8 cellular contexts compared by ENCODE assay signal in genomic region chr14:22955702-22956575, GRCh38. TPM values are rescaled to one million over a fixed set of nuclear protein-coding genes. Genes with fewer than 3 reads are reported as not detected.
DNase-seq lines count a peak whose midpoint lies in the region; ATAC-seq and TF ChIP-seq lines count a peak whose summit lies in the region.

No MANE protein-coding gene starts in this region.

- H3K9me3 Mint-ChIP-seq in H9 = no peaks in the 10 kb centered on the region
- H3K9me3 Mint-ChIP-seq in activated CD4-positive, alpha-beta memory T cell treated with anti-CD3 and anti-CD28 coated beads, Interleukin-2, amount 10 ng/mL, durations not matched to agents 7 days and 5 days = no peaks in the 10 kb centered on the region

- H3K27ac Mint-ChIP-seq in H9 = peak overlapping the region; percentile 93 to 97 (median 97); a peak in 5 of 7 replicates
- H3K27ac Mint-ChIP-seq in activated CD4-positive, alpha-beta memory T cell treated with anti-CD3 and anti-CD28 coated beads, Interleukin-2, amount 10 ng/mL, durations not matched to agents 7 days and 5 days = peak overlapping the region; percentile 79

- no peak overlapping the region for H3K23ac ChIP-seq in H9 (ENCODE audit: insufficient read length, low read depth, low read length)

- WGBS in H9 (ENCODE audit: extremely low coverage, insufficient read length, low lambda C conversion rate) = no CpG with 5 or more reads among the region's 19 CpGs
- 19% methylated on average over 19 of the region's 19 CpGs for WGBS in right cardiac atrium

- no peaks in the 10 kb centered on the region for H4K20me1 ChIP-seq in H9 (ENCODE audit: control insufficient read depth, insufficient read depth, insufficient read length)

- H4K5ac ChIP-seq in H9 (ENCODE audit: insufficient read length, low read depth, low read length) = no peak overlapping the region

- H3K27me3 Mint-ChIP-seq in H9 (ENCODE audit: low read depth) = peaks cover 3% of the 10 kb centered on the region; the same call in 1 of the 2 replicates
- peaks cover 3% of the 10 kb centered on the region for H3K27me3 Mint-ChIP-seq in activated CD4-positive, alpha-beta memory T cell treated with anti-CD3 and anti-CD28 coated beads, Interleukin-2, amount 10 ng/mL, durations not matched to agents 7 days and 5 days

- no peak overlapping the region for H2AK5ac ChIP-seq in H9 (ENCODE audit: insufficient read length, low read length)

- H3K14ac ChIP-seq in H9 (ENCODE audit: insufficient read depth, low read length) = no peak overlapping the region

- no peak for TF ChIP-seq CTCF in H9 (conservative IDR thresholded peaks at IDR 0.05)

- CTCF ChIA-PET in activated CD4-positive, alpha-beta memory T cell treated with anti-CD3 and anti-CD28 coated beads, Interleukin-2, amount 10 ng/mL, durations not matched to agents 7 days and 5 days (lab: Charles Lee) = interaction anchor here (0.7 to 3.2 kb wide), 23 partner anchors 14 to 386 kb away, joined by 3 to 25 read pairs (median 5); partner anchors contain the start of genes ACIN1, C14orf119, CDH24 and MRPL52

- no peak overlapping the region for H3K18ac ChIP-seq in H9 (ENCODE audit: insufficient read length, low read depth, low read length)

- H3T11ph ChIP-seq in H9 (ENCODE audit: low read length) = no peak overlapping the region

- H4K91ac ChIP-seq in H9 (ENCODE audit: insufficient read length, low read depth, low read length) = no peak overlapping the region

- H2BK15ac ChIP-seq in H9 (ENCODE audit: low read depth, low read length) = no peak overlapping the region

- peak overlapping the region; percentile 89 to 94 for H3K4me3 Mint-ChIP-seq in H9
- H3K4me3 Mint-ChIP-seq in activated CD4-positive, alpha-beta memory T cell treated with anti-CD3 and anti-CD28 coated beads, Interleukin-2, amount 10 ng/mL, durations not matched to agents 7 days and 5 days = peak overlapping the region; percentile 91

- peaks cover 16 to 33% (median 29%) of the 10 kb centered on the region in 3 experiments; a peak in 6 of 7 replicates for H3K36me3 Mint-ChIP-seq in H9 (ENCODE audit: insufficient read depth in 1 of 3, low read depth in 3 of 3)
- peaks cover 32% of the 10 kb centered on the region for H3K36me3 Mint-ChIP-seq in activated CD4-positive, alpha-beta memory T cell treated with anti-CD3 and anti-CD28 coated beads, Interleukin-2, amount 10 ng/mL, durations not matched to agents 7 days and 5 days (ENCODE audit: low read depth)

- H3K9ac ChIP-seq in H9 (ENCODE audit: extremely low read depth, insufficient read length, low read length) (peak overlapping the region; percentile 71), skeletal muscle satellite cell (ENCODE audit: low read depth, low read length) (peak overlapping the region; percentile 85)

- H3K4me1 ChIP-seq in H9 (ENCODE audit: insufficient read depth, low read length) = 0 out of 2 replicates have a peak, but pooled peaks cover 2% of the 10 kb centered on the region
- peaks cover 4% of the 10 kb centered on the region for H3K4me1 ChIP-seq in right cardiac atrium (ENCODE audit: control insufficient read depth, insufficient read depth, low read length)
- peaks cover 12% of the 10 kb centered on the region for H3K4me1 ChIP-seq in skeletal muscle satellite cell (ENCODE audit: control insufficient read depth, insufficient read depth, low read length)

- H2AFZ ChIP-seq in H9 (ENCODE audit: low read length) = no peak overlapping the region

- H2BK20ac ChIP-seq in H9 (ENCODE audit: low read depth, low read length, poor library complexity, severe bottlenecking) = no peak overlapping the region

- intact Hi-C loops in right cardiac atrium (cut with DNase I) = no loop called here

- H4K8ac ChIP-seq in H9 (replicated peaks; ENCODE audit: insufficient read length, low read depth, low read length) = no peak overlapping the region

- no peaks in the 10 kb centered on the region for H3K36me3 ChIP-seq in skeletal muscle satellite cell (ENCODE audit: insufficient read depth, low read length)

- no peak overlapping the region for H2BK120ac ChIP-seq in H9 (ENCODE audit: low read depth, low read length, poor library complexity, severe bottlenecking)

- H3K23me2 ChIP-seq in H9 (ENCODE audit: insufficient read length, low read depth, low read length, poor library complexity, severe bottlenecking) = peaks cover 3% of the 10 kb centered on the region

- H3K27me3 ChIP-seq in H9 (ENCODE audit: insufficient read depth, low read length) = no peaks in the 10 kb centered on the region
- H3K27me3 ChIP-seq in right cardiac atrium (ENCODE audit: control insufficient read depth, insufficient read depth) = no peaks in the 10 kb centered on the region
- H3K27me3 ChIP-seq in skeletal muscle satellite cell (ENCODE audit: control insufficient read depth, insufficient read depth, low read length) = no peaks in the 10 kb centered on the region

- peak overlapping the region; percentile 78 for H3K4me2 ChIP-seq in H9 (ENCODE audit: insufficient read depth, insufficient read length, low read length)
- H3K4me2 ChIP-seq in skeletal muscle satellite cell (ENCODE audit: low read length) = peak overlapping the region; percentile 93

- H3K27ac ChIP-seq in H9 (ENCODE audit: insufficient read length, low read depth, low read length) = no peak overlapping the region
- H3K27ac ChIP-seq in right cardiac atrium (ENCODE audit: low read length) = peak overlapping the region; percentile 98

- DNase-seq in H9 (no peak), right cardiac atrium (no peak), epidermal melanocyte (ENCODE audit: insufficient read length, low spot score) (no peak)
- DNase-seq in activated CD4-positive, alpha-beta memory T cell treated with anti-CD3 and anti-CD28 coated beads, Interleukin-2, amount 10 ng/mL, durations not matched to agents 7 days and 5 days = no peak

- no peak overlapping the region for H2BK5ac ChIP-seq in H9 (ENCODE audit: insufficient read length, low read length)

- H3K4me3 ChIP-seq in right cardiac atrium (ENCODE audit: low read length) = peak overlapping the region; percentile 85
- peak overlapping the region; percentile 76 for H3K4me3 ChIP-seq in skeletal muscle satellite cell (ENCODE audit: low read length)

- no peaks in the 10 kb centered on the region; the same call in 1 of the 2 replicates for H3K79me2 ChIP-seq in H9 (ENCODE audit: insufficient read depth, low read length)

- H3K4ac ChIP-seq in H9 (ENCODE audit: low read depth, low read length) = no peak overlapping the region

- no peaks in the 10 kb centered on the region for H3K79me1 ChIP-seq in H9 (ENCODE audit: insufficient read depth, low read depth, low read length, poor library complexity, severe bottlenecking)

- no peaks in the 10 kb centered on the region for H3K9me3 ChIP-seq in H9 (ENCODE audit: control insufficient read depth, low read depth, low read length)
- no peaks in the 10 kb centered on the region for H3K9me3 ChIP-seq in right cardiac atrium (ENCODE audit: control insufficient read depth, low read length)
- H3K9me3 ChIP-seq in skeletal muscle satellite cell (replicated peaks; ENCODE audit: low read length) = no peaks in the 10 kb centered on the region

- no peak overlapping the region for H2BK12ac ChIP-seq in H9 (ENCODE audit: insufficient read length, low read depth, low read length)

- ATAC-seq in right cardiac atrium (no peak), HG03432 (IDR thresholded peaks at IDR 0.05; ENCODE audit: unreplicated experiment) (no peak), HG03565 (IDR thresholded peaks at IDR 0.05; ENCODE audit: unreplicated experiment) (no peak)
- ATAC-seq in activated CD4-positive, CD25-positive, alpha-beta regulatory T cell treated with anti-CD3 and anti-CD28 coated beads, Interleukin-2, amount 50 U/mL, for 24 hours = no peak

- POLR2A ChIA-PET in activated CD4-positive, alpha-beta memory T cell treated with anti-CD3 and anti-CD28 coated beads, Interleukin-2, amount 10 ng/mL, durations not matched to agents 7 days and 5 days (lab: Charles Lee) = interaction anchor here (0.6 to 4.1 kb wide), 30 partner anchors 10 to 1170 kb away, joined by 3 to 33 read pairs (median 4); partner anchors contain the start of genes ACIN1, AJUBA, DAD1 and LRP10

- H3K56ac ChIP-seq in H9 (ENCODE audit: insufficient read length, low read depth, low read length) = no peak overlapping the region

- H3K4me1 Mint-ChIP-seq in H9 = peaks cover 15 to 17% of the 10 kb centered on the region in 2 experiments
- peaks cover 30% of the 10 kb centered on the region for H3K4me1 Mint-ChIP-seq in activated CD4-positive, alpha-beta memory T cell treated with anti-CD3 and anti-CD28 coated beads, Interleukin-2, amount 10 ng/mL, durations not matched to agents 7 days and 5 days

RNA-seq across cellular contexts. Expression of gene HAUS4, which starts 1.0 kb away (rescaled TPM):
- total RNA-seq in H9 (2021) (62.7 and 66.3 TPM in 2 replicates), right cardiac atrium (10 to 100 TPM; 16.5 to 33.5 (median 27.2) TPM)
- total RNA-seq in activated CD4-positive, alpha-beta memory T cell treated with anti-CD3 and anti-CD28 coated beads, Interleukin-2, amount 10 ng/mL, durations not matched to agents 7 days and 5 days = 10 to 100 TPM; 60.2 to 66.5 TPM
- polyA plus RNA-seq in right cardiac atrium = 29.6 TPM
- total RNA-seq in skeletal muscle satellite cell (2012; rRNA removed) = 23.8 and 29.7 TPM in 2 replicates

RNA-seq across cellular contexts. Expression of gene AJUBA, which starts 26.4 kb away (rescaled TPM):
- total RNA-seq in H9 (2021) (44.3 and 44.9 TPM in 2 replicates), right cardiac atrium (1 to 10 TPM; 5.7 to 6.9 (median 6.6) TPM)
- total RNA-seq in activated CD4-positive, alpha-beta memory T cell treated with anti-CD3 and anti-CD28 coated beads, Interleukin-2, amount 10 ng/mL, durations not matched to agents 7 days and 5 days = 1 to 10 TPM; 1.2 to 1.3 TPM
- polyA plus RNA-seq in right cardiac atrium = 4.8 TPM
- total RNA-seq in skeletal muscle satellite cell (2012; rRNA removed) = 13.1 and 16.5 TPM in 2 replicates

RNA-seq across cellular contexts. Expression of gene PRMT5, which starts 26.8 kb away (rescaled TPM):
- 141 and 147 TPM in 2 replicates for total RNA-seq in H9 (2021)
- total RNA-seq in activated CD4-positive, alpha-beta memory T cell treated with anti-CD3 and anti-CD28 coated beads, Interleukin-2, amount 10 ng/mL, durations not matched to agents 7 days and 5 days = 10 to 100 TPM; 46.3 to 49.8 TPM
- total RNA-seq in right cardiac atrium = 10 to 100 TPM; 37.3 to 52.1 (median 49.5) TPM
- 22.0 TPM for polyA plus RNA-seq in right cardiac atrium
- total RNA-seq in skeletal muscle satellite cell (2012; rRNA removed) = 89.0 and 97.6 TPM in 2 replicates

RNA-seq across cellular contexts. Expression of gene RBM23, which starts 37.0 kb away (rescaled TPM):
- 77.2 and 79.0 TPM in 2 replicates for total RNA-seq in H9 (2021)
- total RNA-seq in activated CD4-positive, alpha-beta memory T cell treated with anti-CD3 and anti-CD28 coated beads, Interleukin-2, amount 10 ng/mL, durations not matched to agents 7 days and 5 days = 10 to 100 TPM; 71.8 to 73.5 TPM
- total RNA-seq in right cardiac atrium = 10 to 100 TPM; 56.0 to 66.3 (median 61.6) TPM
- polyA plus RNA-seq in right cardiac atrium = 26.0 TPM
- total RNA-seq in skeletal muscle satellite cell (2012; rRNA removed) = 29.9 and 48.3 TPM in 2 replicates

RNA-seq across cellular contexts. Expression of gene C14orf93, which starts 54.0 kb away (rescaled TPM):
- total RNA-seq in H9 (2021) (6.9 and 8.2 TPM in 2 replicates), right cardiac atrium (10 to 100 TPM in 1 of 4 donors, 1 to 10 TPM in 3; 5.8 to 11.4 (median 6.7) TPM)
- 10 to 100 TPM in 1 of 2 experiments, 1 to 10 TPM in 1; 9.4 to 10.4 TPM for total RNA-seq in activated CD4-positive, alpha-beta memory T cell treated with anti-CD3 and anti-CD28 coated beads, Interleukin-2, amount 10 ng/mL, durations not matched to agents 7 days and 5 days
- 4.1 TPM for polyA plus RNA-seq in right cardiac atrium
- total RNA-seq in skeletal muscle satellite cell (2012; rRNA removed) = 2.8 and 3.3 TPM in 2 replicates
